In genomic region chr16:85878875-85879274, GRCh38 we compare ENCODE assay signal across 15 cellular contexts. TPM values are rescaled to one million over a fixed set of nuclear protein-coding genes. Genes with fewer than 3 reads are reported as not detected.
DNase-seq lines count a peak whose midpoint lies in the region; ATAC-seq, FAIRE-seq and TF ChIP-seq lines count a peak whose summit lies in the region.
"Had no signal": no experiment of that assay in that cellular context is flagged by ENCODE, and none has a peak within 500 bp of the region (broad histone marks: within the 10 kb centered on the region; RNA-seq: fewer than 3 reads in every experiment).

No MANE protein-coding gene starts in this region.

- H3K27me3 ChIP-seq in HepG2 (ENCODE audit: control insufficient read depth in 1 of 2, insufficient read depth in 2 of 2, low read length in 2 of 2) (peaks cover 0 to 12% of the 10 kb centered on the region in 2 experiments; a peak in 3 of 5 replicates), prostate gland (replicated peaks; ENCODE audit: insufficient read depth) (peaks cover 7% of the 10 kb centered on the region)

- no peaks in the 10 kb centered on the region for H3K36me3 Mint-ChIP-seq in HFFc6 (ENCODE audit: low read depth)
- H3K36me3 Mint-ChIP-seq: CD8-positive, alpha-beta T cell had no signal

- DNase-seq in AG09309 (ENCODE audit: low read depth) (peak; percentile 27), HFFc6 (peak; percentile 76), dermis blood vessel endothelial cell (peak; percentile 94), HepG2 (ENCODE audit: low spot score) (no peak), HuH-7 (ENCODE audit: low spot score) (no peak), prostate gland (ENCODE audit: low spot score) (no peak)
- DNase-seq: activated T-cell treated with anti-CD3 and anti-CD28 coated beads, Interleukin-2, amount 50 U/mL, for 24 hours; central memory CD4-positive, alpha-beta T cell; MM.1S had no signal

- TF ChIP-seq POLR2A in HepG2 (IDR thresholded peaks at IDR 0.05; ENCODE audit: insufficient read depth in 1 of 2, low read depth in 2 of 2, low read length in 2 of 2) (no peak), prostate gland (IDR thresholded peaks at IDR 0.05) (no peak)

- H3K4me3 Mint-ChIP-seq in HFFc6 = no peak overlapping the region
- H3K4me3 Mint-ChIP-seq: activated T-cell treated with anti-CD3 and anti-CD28 coated beads, Interleukin-2, amount 50 U/mL, for 24 hours; CD8-positive, alpha-beta T cell; nephron had no signal

- H3K4me1 ChIP-seq in HepG2 (ENCODE audit: insufficient read depth, low read length) (no peaks in the 10 kb centered on the region), prostate gland (replicated peaks) (no peaks in the 10 kb centered on the region)

- no peaks in the 10 kb centered on the region for H3K36me3 ChIP-seq in HepG2 (replicated peaks in 1 of 2; ENCODE audit: control insufficient read depth in 1 of 2, insufficient read depth in 2 of 2, low read length in 2 of 2)
- H3K36me3 ChIP-seq in prostate gland = no peaks in the 10 kb centered on the region

- TF ChIP-seq CTCF in AG09309 (IDR thresholded peaks at IDR 0.05; ENCODE audit: control insufficient read depth, insufficient read depth, low read depth, low read length, missing control alignments) (peak; percentile 5), HFFc6 (IDR thresholded peaks at IDR 0.05) (no peak; the same call in 1 of the 2 replicates), HepG2 (CRISPR knock-in tag; IDR thresholded peaks at IDR 0.05) (no peak), prostate gland (IDR thresholded peaks at IDR 0.05) (no peak)

- H3K9ac ChIP-seq in HepG2 (ENCODE audit: insufficient read depth, low read depth, low read length) = no peak overlapping the region

- H3K27ac ChIP-seq in HepG2 (ENCODE audit: extremely low read length, insufficient read depth, low read length) (no peak overlapping the region), prostate gland (no peak overlapping the region)

- H3K27ac Mint-ChIP-seq in HFFc6 = no peak overlapping the region
- H3K27ac Mint-ChIP-seq: activated T-cell treated with anti-CD3 and anti-CD28 coated beads, Interleukin-2, amount 50 U/mL, for 24 hours; CD8-positive, alpha-beta T cell; nephron had no signal

- no TSS peak for BruUV-seq in HepG2 (replicated peaks; lab: Mats Ljungman, UMichigan)

- peaks cover 48% of the 10 kb centered on the region for H3K27me3 Mint-ChIP-seq in HFFc6 (ENCODE audit: insufficient read depth)

- ATAC-seq in HepG2 (peak; percentile 50), HG02759 (IDR thresholded peaks at IDR 0.05; ENCODE audit: unreplicated experiment) (no peak), HG02852 (IDR thresholded peaks at IDR 0.05; ENCODE audit: unreplicated experiment) (no peak)
- ATAC-seq: CD8-positive, alpha-beta T cell had no signal

- no peak overlapping the region for H3K4me2 ChIP-seq in HepG2 (ENCODE audit: low read depth, low read length)

- H2AFZ ChIP-seq in HepG2 (ENCODE audit: low read length) = no peak overlapping the region

- intact Hi-C loops in HepG2 (cut with micrococcal nuclease; ENCODE audit: unreplicated experiment) (no loop called here), prostate gland (cut with DNase I) (no loop called here)

- no peaks in the 10 kb centered on the region for H3K79me2 ChIP-seq in HepG2 (ENCODE audit: insufficient read depth, low read length)

- peaks cover 10% of the 10 kb centered on the region for H3K4me1 Mint-ChIP-seq in HFFc6 (ENCODE audit: low read depth)
- H3K4me1 Mint-ChIP-seq: nephron had no signal

- in situ Hi-C loops in HepG2 (cut with HindIII; ENCODE audit: extremely low pct_ligation_motif_present, low pct_unique_long_range_greater_than_20kb) = no loop called here

- H3K4me3 ChIP-seq in AG09309 (ENCODE audit: control insufficient read depth, low read depth, low read length) (no peak overlapping the region), HepG2 (replicated peaks in 1 of 3; ENCODE audit: insufficient read depth in 1 of 3, low read depth in 2 of 3, low read length in 3 of 3) (no peak overlapping the region), prostate gland (no peak overlapping the region)

- CTCF ChIA-PET in HepG2 (lab: Yijun Ruan, JAX; ENCODE audit: low intra/inter-chr PET ratio, low total read pairs) = no interaction called here

- no peaks in the 10 kb centered on the region for H4K20me1 ChIP-seq in HepG2 (ENCODE audit: insufficient read depth, low read length)

- POLR2A ChIA-PET in HepG2 (lab: Yijun Ruan, JAX) = no interaction called here

- TF ChIP-seq EP300 in HepG2 (IDR thresholded peaks at IDR 0.05; ENCODE audit: low read depth in 2 of 2, low read length in 2 of 2) (no peak), HepG2 (CRISPR knock-in tag; IDR thresholded peaks at IDR 0.05; ENCODE audit: borderline replicate concordance) (no peak)

- no peak for FAIRE-seq in HepG2 (lab: Jason Lieb, UNC)
- FAIRE-seq: GM18507, TTC549 had no signal

- no peaks in the 10 kb centered on the region for H3K9me3 Mint-ChIP-seq in HFFc6
- H3K9me3 Mint-ChIP-seq: CD8-positive, alpha-beta T cell had no signal

- WGBS in HepG2 (ENCODE audit: low lambda C conversion rate) = 19% methylated on average over 3 of the region's 5 CpGs
- 42% methylated on average over 5 of the region's 5 CpGs for WGBS in prostate gland

- no peaks in the 10 kb centered on the region for H3K9me3 ChIP-seq in HepG2 (ENCODE audit: low read length)
- H3K9me3 ChIP-seq in prostate gland = no peaks in the 10 kb centered on the region

- TF ChIP-seq RAD21 in HepG2 (CRISPR knock-in tag; IDR thresholded peaks at IDR 0.05) = no peak

TF ChIP-seq in HepG2, 621 proteins besides CTCF, POLR2A, EP300 and RAD21:
- TF ChIP-seq MTF1 (CRISPR knock-in tag; IDR thresholded peaks at IDR 0.05) (no peak), RFX5 (IDR thresholded peaks at IDR 0.05; ENCODE audit: low read depth, low read length) (0 out of 2 replicates have a peak, but pooled peaks have one; percentile 11), MLXIP (CRISPR knock-in tag; IDR thresholded peaks at IDR 0.05; ENCODE audit: borderline replicate concordance) (no peak), ZNF678 (CRISPR knock-in tag; IDR thresholded peaks at IDR 0.05) (no peak)

RNA-seq across cellular contexts. Expression of gene IRF8, which starts 20.1 kb away (rescaled TPM):
- total RNA-seq in HFFc6 (2021; fragmentation: NEBNext Ultra II Directional; extraction: Animal tissue kit (Norgen Biotek cat#: 25700)) = not detected
- 2.4 and 25.9 TPM in 2 replicates for total RNA-seq in dermis blood vessel endothelial cell
- total RNA-seq in HepG2 (2016; rRNA removed; fragmentation: Illumina TruSeq; extraction: Trizol) = not detected in 2 replicates
- not detected in 2 replicates for total RNA-seq in HepG2 (2016; cell fraction: cytosol; rRNA removed; fragmentation: Illumina TruSeq; extraction: Trizol; ENCODE audit: low read depth)
- not detected in 2 replicates for total RNA-seq in HepG2 (2016; cell fraction: insoluble cytoplasmic fraction; rRNA removed; fragmentation: Illumina TruSeq; extraction: Trizol)
- not detected in 2 replicates for total RNA-seq in HepG2 (2016; cell fraction: membrane; rRNA removed; fragmentation: Illumina TruSeq; extraction: Trizol)
- not detected in 2 replicates for total RNA-seq in HepG2 (2016; cell fraction: nucleus; rRNA removed; fragmentation: Illumina TruSeq; extraction: Trizol)
- polyA plus RNA-seq in HepG2 (2011; rRNA removed) = not detected in 2 replicates
- polyA plus RNA-seq in HepG2 (2011; cell fraction: cytosol; rRNA removed) = 0.05 TPM in 1 of 2 replicates, not detected in the other
- polyA plus RNA-seq in HepG2 (2011; cell fraction: nucleus; rRNA removed) = 0.28 TPM in 1 of 2 replicates, not detected in the other
- polyA plus RNA-seq in HepG2 (2012) = not detected in 2 replicates
- polyA plus RNA-seq in HepG2 (2016; cell fraction: cytosol; fragmentation: Illumina TruSeq; extraction: Trizol; ENCODE audit: low read depth) = not detected in 2 replicates
- not detected in 2 replicates for polyA plus RNA-seq in HepG2 (2016; cell fraction: insoluble cytoplasmic fraction; fragmentation: Illumina TruSeq; extraction: Trizol; ENCODE audit: low read depth)
- polyA plus RNA-seq in HepG2 (2016; cell fraction: membrane; fragmentation: Illumina TruSeq; extraction: Trizol; ENCODE audit: low read depth) = not detected in 2 replicates
- not detected in 2 replicates for polyA plus RNA-seq in HepG2 (2016; cell fraction: nucleus; fragmentation: Illumina TruSeq; extraction: Trizol; ENCODE audit: insufficient read depth, low read depth)
- 0.61 TPM in 1 of 2 replicates, not detected in the other for polyA minus RNA-seq in HepG2 (2011; rRNA and poly(A)+ RNA removed; ENCODE audit: low replicate concordance)
- not detected in 2 replicates for polyA minus RNA-seq in HepG2 (2011; cell fraction: cytosol; rRNA and poly(A)+ RNA removed)
- not detected in 2 replicates for polyA minus RNA-seq in HepG2 (2011; cell fraction: nucleus; rRNA and poly(A)+ RNA removed)
- total RNA-seq in prostate gland = 10 to 100 TPM in 1 of 2 donors, 1 to 10 TPM in 1; 1.8 to 21.2 TPM

Comparison
In these comparisons a context has a peak if more than half of its experiments do, and no peak if none do; other contexts are left out.
1. DNase-seq: peak in AG09309 (single experiment), HFFc6 (single experiment) and dermis blood vessel endothelial cell (single experiment); none in HepG2 (single experiment), HuH-7 (single experiment) and prostate gland (single experiment).